In the genomic region with DNA sequence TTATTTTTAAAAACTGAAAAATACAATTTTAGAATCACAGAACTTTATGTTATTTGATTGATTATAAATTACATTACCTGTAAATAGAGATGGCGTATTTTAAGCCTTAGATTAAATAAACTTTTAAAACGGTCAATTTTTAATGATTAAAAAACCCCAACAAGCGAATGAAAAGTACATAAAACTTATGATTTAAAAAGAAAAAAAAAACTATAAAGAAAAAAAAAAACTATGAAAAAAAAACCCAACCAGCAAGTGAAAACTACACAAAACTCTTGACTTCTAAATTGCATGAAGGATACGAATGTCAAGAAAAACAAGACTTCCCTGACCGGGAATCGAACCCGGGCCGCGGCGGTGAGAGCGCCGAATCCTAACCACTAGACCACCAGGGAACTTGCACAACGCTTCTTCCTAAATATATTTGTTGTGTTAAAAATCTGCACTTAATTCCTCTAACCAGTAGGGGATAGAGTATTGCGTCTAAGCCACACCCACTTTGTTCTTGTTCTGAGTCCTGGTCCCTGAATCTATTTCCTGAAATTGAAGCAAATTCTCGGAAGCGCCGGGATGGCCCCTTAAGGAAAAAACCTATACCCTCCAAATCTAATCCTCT, we compare ENCODE assay signal across 8 cellular contexts. TPM values are rescaled to one million over a fixed set of nuclear protein-coding genes. Genes with fewer than 3 reads are reported as not detected.
DNase-seq lines count a peak whose midpoint lies in the region; ATAC-seq and TF ChIP-seq lines count a peak whose summit lies in the region.

No MANE protein-coding gene starts in this region.

- H3K36me3 ChIP-seq in neural cell (ENCODE audit: insufficient read depth, low read length) = no peaks in the 10 kb centered on the region

- peak; percentile 84 for ATAC-seq in stimulated activated naive CD8-positive, alpha-beta T cell treated with anti-CD3 and anti-CD28 coated beads, Interleukin-15, amount 100 ng/mL, for 72 hours

- H3K9me3 ChIP-seq in neural cell (ENCODE audit: low read length) = no peaks in the 10 kb centered on the region

- no peaks in the 10 kb centered on the region for H3K9me2 ChIP-seq in neural cell (ENCODE audit: insufficient read depth, low read length)

- TF ChIP-seq EP300 in neural cell (conservative IDR thresholded peaks at IDR 0.05; ENCODE audit: poor library complexity, severe bottlenecking) = no peak

- H2AFZ ChIP-seq in neural cell (ENCODE audit: low read depth, low read length) = peak overlapping the region; percentile 56

- peak overlapping the region; percentile 55 for H3K9ac ChIP-seq in neural cell (ENCODE audit: low read length)

- peaks cover 17% of the 10 kb centered on the region for H3K4me1 Mint-ChIP-seq in stimulated activated naive CD8-positive, alpha-beta T cell treated with anti-CD3 and anti-CD28 coated beads, Interleukin-15, amount 100 ng/mL, for 72 hours

- no peaks in the 10 kb centered on the region for H3K79me2 ChIP-seq in neural cell (replicated peaks; ENCODE audit: insufficient read depth, low read length)

- peaks cover 6% of the 10 kb centered on the region for H3F3A ChIP-seq in neural cell (ENCODE audit: insufficient read depth, low read length, poor library complexity, severe bottlenecking)

- TF ChIP-seq CTCF in LNCaP clone FGC (IDR thresholded peaks at IDR 0.05; ENCODE audit: control insufficient read depth, extremely low read depth, insufficient read depth) = no peak
- no peak for TF ChIP-seq CTCF in RWPE1 (conservative IDR thresholded peaks at IDR 0.05; ENCODE audit: low read depth)
- no peak for TF ChIP-seq CTCF in foreskin fibroblast (IDR thresholded peaks at IDR 0.05; ENCODE audit: low read depth, low read length)
- peak; percentile 49 for TF ChIP-seq CTCF in neural cell (IDR thresholded peaks at IDR 0.05; ENCODE audit: poor library complexity, severe bottlenecking)

- no peaks in the 10 kb centered on the region for H3K27me3 ChIP-seq in neural cell (ENCODE audit: insufficient read depth, low read depth, low read length)

- no peak overlapping the region for H3K27ac Mint-ChIP-seq in stimulated activated naive CD8-positive, alpha-beta T cell treated with anti-CD3 and anti-CD28 coated beads, Interleukin-15, amount 100 ng/mL, for 72 hours

- CTCF ChIA-PET in RWPE1 (lab: Yijun Ruan, JAX) = interaction anchor here (0.7 to 2.5 kb wide), 4 partner anchors 11 to 1665 kb away, joined by 3 to 13 read pairs (median 8); a partner anchor contains a TSS

- H3K27me3 Mint-ChIP-seq in stimulated activated naive CD8-positive, alpha-beta T cell treated with anti-CD3 and anti-CD28 coated beads, Interleukin-15, amount 100 ng/mL, for 72 hours = no peaks in the 10 kb centered on the region

- H4K20me1 ChIP-seq in neural cell (ENCODE audit: insufficient read depth) = no peaks in the 10 kb centered on the region

- H3K4me3 Mint-ChIP-seq in stimulated activated naive CD8-positive, alpha-beta T cell treated with anti-CD3 and anti-CD28 coated beads, Interleukin-15, amount 100 ng/mL, for 72 hours = no peak overlapping the region

- no peaks in the 10 kb centered on the region for H3K9me3 Mint-ChIP-seq in stimulated activated naive CD8-positive, alpha-beta T cell treated with anti-CD3 and anti-CD28 coated beads, Interleukin-15, amount 100 ng/mL, for 72 hours

- DNase-seq in Daoy (ENCODE audit: low read depth) (peak; percentile 86), H4 (ENCODE audit: low spot score) (peak; percentile 86), LNCaP clone FGC (ENCODE audit: low read depth) (peak; percentile 82), RWPE1 (ENCODE audit: low spot score) (peak; percentile 94), foreskin fibroblast (peak; percentile 81 to 94)
- DNase-seq in activated effector memory CD4-positive, alpha-beta T cell treated with Interleukin-2 at 50 U/mL for 16 hours = peak; percentile 72
- peak; percentile 84 to 88 for DNase-seq in stimulated activated naive CD8-positive, alpha-beta T cell treated with anti-CD3 and anti-CD28 coated beads, Interleukin-15, amount 100 ng/mL, for 72 hours

- H3K27ac ChIP-seq in RWPE1 (peak overlapping the region; percentile 96), neural cell (ENCODE audit: low read length) (peak overlapping the region; percentile 30)

- TF ChIP-seq RAD21 in neural cell (conservative IDR thresholded peaks at IDR 0.05) = no peak

- POLR2A ChIA-PET in RWPE1 (lab: Yijun Ruan, JAX; ENCODE audit: low non-redundant PET) = no interaction called here

- peak overlapping the region; percentile 78 for H3K4me2 ChIP-seq in neural cell (ENCODE audit: low read length)

- H3K4me3 ChIP-seq in LNCaP clone FGC (ENCODE audit: low read depth, low read length) = peak overlapping the region; percentile 68
- H3K4me3 ChIP-seq in foreskin fibroblast (ENCODE audit: low read depth in 1 of 2, low read length in 2 of 2) = peak overlapping the region; percentile 65 to 77
- peak overlapping the region; percentile 77 for H3K4me3 ChIP-seq in neural cell (ENCODE audit: low read length)

TF ChIP-seq in neural cell, 6 proteins besides CTCF, POLR2A, EP300 and RAD21:
- TF ChIP-seq SMC3 (conservative IDR thresholded peaks at IDR 0.05; ENCODE audit: poor library complexity) = peak; percentile 11
- TF ChIP-seq, protein P1, sequence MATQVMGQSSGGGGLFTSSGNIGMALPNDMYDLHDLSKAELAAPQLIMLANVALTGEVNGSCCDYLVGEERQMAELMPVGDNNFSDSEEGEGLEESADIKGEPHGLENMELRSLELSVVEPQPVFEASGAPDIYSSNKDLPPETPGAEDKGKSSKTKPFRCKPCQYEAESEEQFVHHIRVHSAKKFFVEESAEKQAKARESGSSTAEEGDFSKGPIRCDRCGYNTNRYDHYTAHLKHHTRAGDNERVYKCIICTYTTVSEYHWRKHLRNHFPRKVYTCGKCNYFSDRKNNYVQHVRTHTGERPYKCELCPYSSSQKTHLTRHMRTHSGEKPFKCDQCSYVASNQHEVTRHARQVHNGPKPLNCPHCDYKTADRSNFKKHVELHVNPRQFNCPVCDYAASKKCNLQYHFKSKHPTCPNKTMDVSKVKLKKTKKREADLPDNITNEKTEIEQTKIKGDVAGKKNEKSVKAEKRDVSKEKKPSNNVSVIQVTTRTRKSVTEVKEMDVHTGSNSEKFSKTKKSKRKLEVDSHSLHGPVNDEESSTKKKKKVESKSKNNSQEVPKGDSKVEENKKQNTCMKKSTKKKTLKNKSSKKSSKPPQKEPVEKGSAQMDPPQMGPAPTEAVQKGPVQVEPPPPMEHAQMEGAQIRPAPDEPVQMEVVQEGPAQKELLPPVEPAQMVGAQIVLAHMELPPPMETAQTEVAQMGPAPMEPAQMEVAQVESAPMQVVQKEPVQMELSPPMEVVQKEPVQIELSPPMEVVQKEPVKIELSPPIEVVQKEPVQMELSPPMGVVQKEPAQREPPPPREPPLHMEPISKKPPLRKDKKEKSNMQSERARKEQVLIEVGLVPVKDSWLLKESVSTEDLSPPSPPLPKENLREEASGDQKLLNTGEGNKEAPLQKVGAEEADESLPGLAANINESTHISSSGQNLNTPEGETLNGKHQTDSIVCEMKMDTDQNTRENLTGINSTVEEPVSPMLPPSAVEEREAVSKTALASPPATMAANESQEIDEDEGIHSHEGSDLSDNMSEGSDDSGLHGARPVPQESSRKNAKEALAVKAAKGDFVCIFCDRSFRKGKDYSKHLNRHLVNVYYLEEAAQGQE (IDR thresholded peaks at IDR 0.05; ENCODE audit: borderline replicate concordance) = no peak

RNA-seq across cellular contexts. Expression of a gene that starts 10.7 kb away (rescaled TPM):
- 32.7 and 40.2 TPM in 2 replicates for total RNA-seq in Daoy (2014; rRNA removed; shearing (Covaris generic))
- total RNA-seq in H4 (2014; rRNA removed; shearing (Covaris generic)) = 26.1 and 33.4 TPM in 2 replicates
- polyA plus RNA-seq in neural cell = 13.7 and 17.1 TPM in 2 replicates
- 21.7 and 38.2 TPM in 2 replicates for polyA minus RNA-seq in neural cell

RNA-seq across cellular contexts. Expression of a gene that starts 30.6 kb away (rescaled TPM):
- total RNA-seq in Daoy (2014; rRNA removed; shearing (Covaris generic)) = 0.77 and 1.2 TPM in 2 replicates
- total RNA-seq in H4 (2014; rRNA removed; shearing (Covaris generic)) = 0.93 TPM in 1 of 2 replicates, not detected in the other
- 0.20 TPM in 1 of 2 replicates, not detected in the other for polyA plus RNA-seq in neural cell
- polyA minus RNA-seq in neural cell = not detected in 2 replicates

Comparison
In these comparisons a context has a peak if more than half of its experiments do, and no peak if none do; other contexts are left out.
1. Peak in every context shown above with its lines: DNase-seq, ATAC-seq, H3K4me3 ChIP-seq and H3K27ac ChIP-seq.